Comparison of ENCODE assay signal across 23 cellular contexts in the genomic region with DNA sequence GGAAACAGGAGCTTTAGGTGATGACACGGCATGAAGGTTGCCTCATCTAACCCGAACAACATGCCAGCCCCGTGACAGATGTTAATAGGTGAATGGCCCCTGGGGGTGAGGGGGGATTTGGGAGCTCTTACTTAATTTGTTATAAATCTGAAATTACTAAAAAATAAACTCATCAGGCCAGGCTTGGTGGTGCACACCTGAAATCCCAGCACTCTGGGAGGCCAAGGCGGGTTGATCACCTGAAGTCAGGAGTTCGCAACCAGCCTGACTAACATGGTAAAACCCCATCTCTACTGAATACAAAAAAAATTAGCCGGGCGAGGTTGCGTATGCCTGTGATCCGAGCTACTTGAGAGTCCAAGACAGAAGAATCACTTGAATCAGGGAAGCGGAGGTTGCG. TPM values are rescaled to one million over a fixed set of nuclear protein-coding genes. Genes with fewer than 3 reads are reported as not detected.
A peak's percentile ranks its signal among the peaks of the same experiment; 100 is the strongest.
DNase-seq lines count a peak whose midpoint lies in the region; ATAC-seq and TF ChIP-seq lines count a peak whose summit lies in the region.
"Had no signal": no experiment of that assay in that cellular context is flagged by ENCODE, and none has a peak within 500 bp of the region (broad histone marks: within the 10 kb centered on the region; RNA-seq: fewer than 3 reads in every experiment).

No MANE protein-coding gene starts in this region.

- H3K27me3 ChIP-seq in right cardiac atrium (ENCODE audit: control insufficient read depth, insufficient read depth): no peaks in the 10 kb centered on the region
- no peaks in the 10 kb centered on the region for H3K27me3 ChIP-seq in osteoblast (ENCODE audit: insufficient read depth, low read length)
- H3K27me3 ChIP-seq in spleen (replicated peaks in 1 of 7): peaks cover 0 to under 1% (median 0%) of the 10 kb centered on the region in 7 donors
- H3K27me3 ChIP-seq in neural progenitor cell: no peaks in the 10 kb centered on the region
- H3K27me3 ChIP-seq: BE2C; BLaER1 treated with 17β-estradiol and CSF1 and Interleukin-3, amounts not matched to agents 10 nM and 100 nM had no signal

- H4K20me1 ChIP-seq in osteoblast (ENCODE audit: insufficient read depth, low read length): peaks cover 43% of the 10 kb centered on the region
- H4K20me1 ChIP-seq in neural progenitor cell (ENCODE audit: low read depth): peaks cover 66% of the 10 kb centered on the region

- intact Hi-C loops in Right ventricle myocardium inferior (cut with DNase I) (no loop called here), right cardiac atrium (cut with DNase I) (loop anchor here in 2 of 4 donors (10.0 kb wide), 1 partner anchor 133 kb away; the partner anchor contains the start of genes ATG4B (in 2 of the 2) and THAP4 (in 2 of the 2)), spleen (cut with DNase I; ENCODE audit: low total_unique reads) (no loop called here)

- H3K4me3 ChIP-seq in right cardiac atrium (ENCODE audit: low read length) (no peak overlapping the region), osteoblast (ENCODE audit: insufficient read depth, low read length) (no peak overlapping the region), spleen (no peak overlapping the region), neural progenitor cell (no peak overlapping the region)
- H3K4me3 ChIP-seq: BLaER1 treated with 17β-estradiol and CSF1 and Interleukin-3, amounts not matched to agents 10 nM and 100 nM; GM12878 had no signal

- TF ChIP-seq POLR2A in spleen (IDR thresholded peaks at IDR 0.05): no peak

- H2AFZ ChIP-seq in osteoblast (ENCODE audit: low read length): no peak overlapping the region
- H2AFZ ChIP-seq in neural progenitor cell (replicated peaks): no peak overlapping the region

- ATAC-seq in Right ventricle myocardium inferior: no peak
- ATAC-seq in right cardiac atrium: no peak
- ATAC-seq in GM21737 (IDR thresholded peaks at IDR 0.05; ENCODE audit: unreplicated experiment): no peak
- ATAC-seq: GM12878, HCT116 had no signal

- no peaks in the 10 kb centered on the region for H3K9me3 Mint-ChIP-seq in neural progenitor cell
- H3K9me3 Mint-ChIP-seq: CD4-positive, alpha-beta T cell; CD8-positive, alpha-beta memory T cell had no signal

- H3K4me2 ChIP-seq in osteoblast (ENCODE audit: insufficient read depth, low read length): no peak overlapping the region
- no peak overlapping the region for H3K4me2 ChIP-seq in neural progenitor cell
- H3K4me2 ChIP-seq: BLaER1 treated with 17β-estradiol and CSF1 and Interleukin-3, amounts not matched to agents 10 nM and 100 nM had no signal

- peaks cover 5% of the 10 kb centered on the region for H3K36me3 Mint-ChIP-seq in neural progenitor cell

- H3K4me1 Mint-ChIP-seq in neural progenitor cell: peaks cover 12% of the 10 kb centered on the region

- H3K36me3 ChIP-seq in osteoblast (ENCODE audit: insufficient read depth, low read length): peaks cover 10% of the 10 kb centered on the region
- H3K36me3 ChIP-seq in spleen: peaks cover 0 to 59% (median 23%) of the 10 kb centered on the region in 6 donors
- no peaks in the 10 kb centered on the region for H3K36me3 ChIP-seq in neural progenitor cell

- TF ChIP-seq CTCF in osteoblast (IDR thresholded peaks at IDR 0.05; ENCODE audit: extremely low read depth, low read depth, low read length) (no peak), spleen (IDR thresholded peaks at IDR 0.05 in 8 of 11, conservative IDR thresholded peaks at IDR 0.05 in 3 of 11) (no peak), neural progenitor cell (IDR thresholded peaks at IDR 0.05) (no peak)

- H3K9me3 ChIP-seq in right cardiac atrium (ENCODE audit: control insufficient read depth, low read length): no peaks in the 10 kb centered on the region
- H3K9me3 ChIP-seq in osteoblast (ENCODE audit: low read depth, low read length): no peaks in the 10 kb centered on the region
- H3K9me3 ChIP-seq in spleen: no peaks in the 10 kb centered on the region
- H3K9me3 ChIP-seq in neural progenitor cell (ENCODE audit: low read depth): no peaks in the 10 kb centered on the region
- H3K9me3 ChIP-seq: BE2C; BLaER1 treated with 17β-estradiol and CSF1 and Interleukin-3, amounts not matched to agents 10 nM and 100 nM had no signal

- H3K27me3 Mint-ChIP-seq in neural progenitor cell (ENCODE audit: insufficient read depth, low read depth): peaks cover 1% of the 10 kb centered on the region
- H3K27me3 Mint-ChIP-seq: CD4-positive, alpha-beta T cell; CD8-positive, alpha-beta memory T cell had no signal

- no peaks in the 10 kb centered on the region for H3F3A ChIP-seq in neural progenitor cell (ENCODE audit: low read depth)

- DNase-seq in Right ventricle myocardium inferior (ENCODE audit: missing footprints): peak; percentile 14
- DNase-seq in right cardiac atrium: no peak
- DNase-seq in osteoblast (ENCODE audit: insufficient read length, low spot score, missing footprints): peak; percentile 26
- DNase-seq in spleen: peak; percentile 54
- no peak for DNase-seq in neural progenitor cell (ENCODE audit: low spot score)
- DNase-seq in H4 (ENCODE audit: low spot score): no peak
- DNase-seq: ACHN; AML-193; BE2C; CD4-positive, alpha-beta T cell; DMS 273 treated with DMSO at 0.1 percent for 48 hours; DMS79; EL; GDM1; GOT3; H7 had no signal

- no peak overlapping the region for H3K27ac ChIP-seq in right cardiac atrium (ENCODE audit: low read length)
- no peak overlapping the region for H3K27ac ChIP-seq in osteoblast (ENCODE audit: low read depth, low read length)
- no peak overlapping the region for H3K27ac ChIP-seq in spleen
- H3K27ac ChIP-seq in neural progenitor cell: no peak overlapping the region
- H3K27ac ChIP-seq: 22Rv1; BLaER1 treated with 17β-estradiol and CSF1 and Interleukin-3, amounts not matched to agents 10 nM and 100 nM had no signal

- H3K79me2 ChIP-seq in osteoblast (ENCODE audit: insufficient read depth, low read length): peaks cover 72% of the 10 kb centered on the region
- H3K79me2 ChIP-seq in neural progenitor cell (ENCODE audit: low read depth): peaks cover 60% of the 10 kb centered on the region

- no peak overlapping the region for H3K4me3 Mint-ChIP-seq in neural progenitor cell
- H3K4me3 Mint-ChIP-seq: CD14-positive monocyte; CD4-positive, alpha-beta T cell; CD8-positive, alpha-beta memory T cell had no signal

- H3K27ac Mint-ChIP-seq in neural progenitor cell: no peak overlapping the region
- H3K27ac Mint-ChIP-seq: CD4-positive, alpha-beta T cell had no signal

- 91% methylated on average over 11 of the region's 11 CpGs for WGBS in right cardiac atrium
- 90 to 97% (median 93%) methylated on average over 11 of the region's 11 CpGs for WGBS in spleen, 5 donors

- no peak overlapping the region for H3K9ac ChIP-seq in neural progenitor cell
- H3K9ac ChIP-seq: BLaER1 treated with 17β-estradiol and CSF1 and Interleukin-3, amounts not matched to agents 10 nM and 100 nM had no signal

- peaks cover 5% of the 10 kb centered on the region for H3K4me1 ChIP-seq in right cardiac atrium (ENCODE audit: control insufficient read depth, insufficient read depth, low read length)
- peaks cover 7% of the 10 kb centered on the region for H3K4me1 ChIP-seq in osteoblast (ENCODE audit: insufficient read depth, low read length)
- peaks cover 13 to 38% (median 26%) of the 10 kb centered on the region in 6 donors for H3K4me1 ChIP-seq in spleen
- H3K4me1 ChIP-seq in neural progenitor cell: peaks cover 16% of the 10 kb centered on the region
- H3K4me1 ChIP-seq: BE2C had no signal

RNA-seq across cellular contexts. Expression of gene STK25, which starts 6.1 kb away (rescaled TPM):
- total RNA-seq in Right ventricle myocardium inferior (97.4 TPM), right cardiac atrium (100 to 1,000 TPM in 1 of 4 donors, 10 to 100 TPM in 3; 84.7 to 112 (median 95.3) TPM), osteoblast (189 and 227 TPM in 2 replicates), spleen (100 to 1,000 TPM; 127 to 217 (median 167) TPM), neural progenitor cell (ENCODE audit: low replicate concordance) (164 and 378 TPM in 2 replicates)
- polyA plus RNA-seq in right cardiac atrium (116 TPM), spleen (100 to 1,000 TPM; 133 to 254 (median 213) TPM)
- 117 and 153 TPM in 2 replicates for total RNA-seq in H4 (2014; rRNA removed; shearing (Covaris generic))

RNA-seq across cellular contexts. Expression of gene BOK, which starts 56.3 kb away (rescaled TPM):
- 4.5 TPM for total RNA-seq in Right ventricle myocardium inferior
- total RNA-seq in right cardiac atrium: 10 to 100 TPM in 1 of 4 donors, 1 to 10 TPM in 3; 2.8 to 15.0 (median 3.9) TPM
- polyA plus RNA-seq in right cardiac atrium: 3.5 TPM
- 33.3 and 41.3 TPM in 2 replicates for total RNA-seq in osteoblast
- 10 to 100 TPM in 4 of 7 donors, 1 to 10 TPM in 3; 6.5 to 19.4 (median 13.0) TPM for total RNA-seq in spleen
- 1 to 10 TPM; 3.0 to 7.2 (median 4.5) TPM for polyA plus RNA-seq in spleen
- 2.0 and 5.5 TPM in 2 replicates for total RNA-seq in neural progenitor cell (ENCODE audit: low replicate concordance)
- 1.2 and 2.3 TPM in 2 replicates for total RNA-seq in H4 (2014; rRNA removed; shearing (Covaris generic))
- total RNA-seq: CD4-positive, alpha-beta T cell; CD8-positive, alpha-beta memory T cell had no signal
- polyA plus RNA-seq: CD8-positive, alpha-beta memory T cell had no signal

Comparison
In these comparisons a context has a peak if more than half of its experiments do, and no peak if none do; other contexts are left out.
1. DNase-seq: peak in Right ventricle myocardium inferior (single experiment), osteoblast (single experiment) and spleen (single experiment); none in right cardiac atrium (0 of 3), neural progenitor cell (single experiment) and H4 (single experiment).